17 cellular contexts compared by ENCODE assay signal in genomic region chr5:117881426-117882230, GRCh38.
A peak's percentile ranks its signal among the peaks of the same experiment; 100 is the strongest.
DNase-seq lines count a peak whose midpoint lies in the region; TF ChIP-seq lines count a peak whose summit lies in the region.
"Had no signal": no experiment of that assay in that cellular context is flagged by ENCODE, and none has a peak within 500 bp of the region (broad histone marks: within the 10 kb centered on the region; RNA-seq: fewer than 3 reads in every experiment).

No MANE protein-coding gene starts in this region.

- H2AFZ ChIP-seq in osteoblast (ENCODE audit: low read length), result no peak overlapping the region

- H3K36me3 ChIP-seq in osteoblast (ENCODE audit: insufficient read depth, low read length), result no peaks in the 10 kb centered on the region

- in situ Hi-C loops in SK-MEL-5 (cut with HindIII; ENCODE audit: low pct_unique_long_range_greater_than_20kb, low sequenced_read_pairs), result no loop called here

- DNase-seq in COLO829 (ENCODE audit: low spot score), result peak; percentile 28
- peak; percentile 78 for DNase-seq in NCI-H2171 treated with DMSO at 0.1 percent for 48 hours (lab: John Stamatoyannopoulos, UW)
- DNase-seq in SK-MEL-5 (ENCODE audit: low read depth, low spot score), result peak; percentile 87
- DNase-seq in osteoblast (ENCODE audit: insufficient read length, low spot score, missing footprints), result peak; percentile 14
- no peak for DNase-seq in stimulated activated CD4-positive, alpha-beta T cell treated with anti-CD3 and anti-CD28 coated beads, Interleukin-4, amount 100 ng/mL, for 4 hours
- no peak for DNase-seq in activated CD8-positive, alpha-beta memory T cell treated with anti-CD3 and anti-CD28 coated beads, Interleukin-2, amount 50 U/mL, for 48 hours
- DNase-seq in activated gamma-delta T cell treated with Interleukin-2 at 50 U/mL for 16 hours, result no peak
- DNase-seq: GF-D8, KBM-7, NCI-H1105, NCI-H187, NCI-H2107, NCI-H226, OCI-M1, Right ventricle myocardium superior had no signal

- H3K79me2 ChIP-seq in osteoblast (ENCODE audit: insufficient read depth, low read length), result no peaks in the 10 kb centered on the region

- no peak for TF ChIP-seq CTCF in osteoblast (IDR thresholded peaks at IDR 0.05; ENCODE audit: extremely low read depth, low read depth, low read length)

- H4K20me1 ChIP-seq in osteoblast (ENCODE audit: insufficient read depth, low read length), result no peaks in the 10 kb centered on the region

- H3K4me3 ChIP-seq in osteoblast (ENCODE audit: insufficient read depth, low read length), result no peak overlapping the region
- H3K4me3 ChIP-seq: A549, SK-N-MC had no signal

- H3K4me2 ChIP-seq in osteoblast (ENCODE audit: insufficient read depth, low read length), result no peak overlapping the region
- H3K4me2 ChIP-seq: A549 had no signal

- no peak overlapping the region for H3K27ac ChIP-seq in osteoblast (ENCODE audit: low read depth, low read length)
- H3K27ac ChIP-seq: A549, SK-N-MC had no signal

- H3K9me3 ChIP-seq in osteoblast (ENCODE audit: low read depth, low read length), result no peaks in the 10 kb centered on the region
- H3K9me3 ChIP-seq: A549 had no signal

- no peaks in the 10 kb centered on the region for H3K4me1 ChIP-seq in osteoblast (ENCODE audit: insufficient read depth, low read length)
- H3K4me1 ChIP-seq: A549 had no signal

- H3K27me3 ChIP-seq in osteoblast (ENCODE audit: insufficient read depth, low read length), result no peaks in the 10 kb centered on the region

Comparison
In these comparisons a context has a peak if more than half of its experiments do, and no peak if none do; other contexts are left out.
1. DNase-seq: peak in COLO829 (single experiment), NCI-H2171 treated with DMSO at 0.1 percent for 48 hours (single experiment), SK-MEL-5 (single experiment) and osteoblast (single experiment); none in stimulated activated CD4-positive, alpha-beta T cell treated with anti-CD3 and anti-CD28 coated beads, Interleukin-4, amount 100 ng/mL, for 4 hours (0 of 2), activated CD8-positive, alpha-beta memory T cell treated with anti-CD3 and anti-CD28 coated beads, Interleukin-2, amount 50 U/mL, for 48 hours (single experiment) and activated gamma-delta T cell treated with Interleukin-2 at 50 U/mL for 16 hours (single experiment).